ENCODE assay signal across 27 cellular contexts in genomic region chr2:10818986-10819385, GRCh38.
"Had no signal": no experiment of that assay in that cellular context is flagged by ENCODE, and none has a peak within 500 bp of the region (broad histone marks: within the 10 kb centered on the region; RNA-seq: fewer than 3 reads in every experiment).

No MANE protein-coding gene starts in this region.

- H3K4me1 ChIP-seq: ascending aorta, breast epithelium had no signal

- H3K27me3 ChIP-seq: ascending aorta, breast epithelium had no signal

- H3K27ac ChIP-seq: ascending aorta, breast epithelium had no signal

- FAIRE-seq: colon, frontal cortex had no signal

- H3K4me3 ChIP-seq: ascending aorta, breast epithelium had no signal

- H3K36me3 ChIP-seq: ascending aorta, breast epithelium had no signal

- H3K9me3 ChIP-seq: ascending aorta, breast epithelium had no signal

- DNase-seq: activated CD4-positive, alpha-beta memory T cell treated with anti-CD3 and anti-CD28 coated beads for 36 hours; activated CD4-positive, alpha-beta T cell treated with anti-CD3 and anti-CD28 coated beads for 36 hours; activated CD4-positive, alpha-beta T cell treated with anti-CD3 and anti-CD28 coated beads, Interleukin-2, amount 10 ng/mL, durations not matched to agents 24 days and 14 days; activated CD4-positive, CD25-positive, alpha-beta regulatory T cell; activated CD4-positive, CD25-positive, alpha-beta regulatory T cell treated with anti-CD3 and anti-CD28 coated beads, Interleukin-2, amount 50 U/mL, for 72 hours; activated CD8-positive, alpha-beta memory T cell treated with anti-CD3 and anti-CD28 coated beads, Interleukin-2, amount 10 ng/mL, durations not matched to agents 7 days and 5 days; activated CD8-positive, alpha-beta memory T cell treated with anti-CD3 and anti-CD28 coated beads, Interleukin-2, amount 50 U/mL, for 4 hours; activated CD8-positive, alpha-beta T cell treated with anti-CD3 and anti-CD28 coated beads, Interleukin-2, amount 10 ng/mL, durations not matched to agents 7 days and 5 days; activated gamma-delta T cell; activated naive CD4-positive, alpha-beta T cell; activated naive CD4-positive, alpha-beta T cell treated with anti-CD3 and anti-CD28 coated beads, Interleukin-2, amount 10 ng/mL, durations not matched to agents 7 days and 5 days; activated naive CD8-positive, alpha-beta T cell treated with anti-CD3 and anti-CD28 coated beads, Interleukin-2, amount 10 ng/mL, durations not matched to agents 7 days and 5 days; activated T-cell treated with anti-CD3 and anti-CD28 coated beads, Interleukin-2, amount 50 U/mL, for 1 hour; activated T-cell treated with anti-CD3 and anti-CD28 coated beads, Interleukin-2, amount 50 U/mL, for 72 hours; cortex of kidney; effector CD4-positive, alpha-beta T cell; effector memory CD8-positive, alpha-beta T cell; foreskin fibroblast; head of caudate nucleus; T-helper 1 cell; T-helper 2 cell had no signal

- ATAC-seq: activated CD4-positive, alpha-beta T cell treated with anti-CD3 and anti-CD28 coated beads for 36 hours; activated CD8-positive, alpha-beta memory T cell treated with anti-CD3 and anti-CD28 coated beads, Interleukin-2, amount 10 ng/mL, durations not matched to agents 7 days and 5 days; activated CD8-positive, alpha-beta T cell treated with anti-CD3 and anti-CD28 coated beads, Interleukin-2, amount 10 ng/mL, durations not matched to agents 7 days and 5 days; activated naive CD4-positive, alpha-beta T cell treated with anti-CD3 and anti-CD28 coated beads, Interleukin-2, amount 50 U/mL, for 72 hours; activated T-cell treated with anti-CD3 and anti-CD28 coated beads, Interleukin-2, amount 50 U/mL, for 72 hours; effector memory CD8-positive, alpha-beta T cell; esophagus mucosa had no signal
